Comparison of ENCODE assay signal across 13 cellular contexts in genomic region chr17:45240905-45241314, GRCh38. TPM values are rescaled to one million over a fixed set of nuclear protein-coding genes. Genes with fewer than 3 reads are reported as not detected.
A peak's percentile ranks its signal among the peaks of the same experiment; 100 is the strongest.
DNase-seq lines count a peak whose midpoint lies in the region; TF ChIP-seq lines count a peak whose summit lies in the region.
"Had no signal": no experiment of that assay in that cellular context is flagged by ENCODE, and none has a peak within 500 bp of the region (broad histone marks: within the 10 kb centered on the region; RNA-seq: fewer than 3 reads in every experiment).

No MANE protein-coding gene starts in this region.

- H3K4me1 ChIP-seq in CD4-positive, alpha-beta memory T cell (ENCODE audit: insufficient read depth, low read length), result peaks cover 33% of the 10 kb centered on the region
- H3K4me1 ChIP-seq in neuronal stem cell (ENCODE audit: control insufficient read depth in 2 of 2, insufficient read depth in 1 of 2, low read depth in 1 of 2, low read length in 2 of 2), result peaks cover 0 to 10% of the 10 kb centered on the region in 2 donors

- no peak for DNase-seq in CD4-positive, alpha-beta memory T cell
- no peak for DNase-seq in LNCaP clone FGC (ENCODE audit: low read depth)
- DNase-seq in epithelial cell of esophagus (ENCODE audit: low read depth), result peak; percentile 27
- no peak for DNase-seq in neuronal stem cell (ENCODE audit: low spot score)
- no peak for DNase-seq in COR-L47 (lab: John Stamatoyannopoulos, UW)
- no peak for DNase-seq in NOMO-1 (lab: John Stamatoyannopoulos, UW; ENCODE audit: unreplicated experiment in 2 of 2)
- no peak for DNase-seq in foreskin fibroblast
- no peak for DNase-seq in T-helper 1 cell
- DNase-seq: PC-3; stimulated activated CD4-positive, alpha-beta T cell treated with anti-CD3 and anti-CD28 coated beads, Interleukin-4, amount 100 ng/mL, for 1 hour had no signal

- WGBS in neuronal stem cell (ENCODE audit: extremely low coverage in 2 of 2, insufficient read length in 2 of 2, insufficient replicate concordance in 1 of 2), 2 donors, result no CpG with 5 or more reads among the region's 21 CpGs

- H3K14ac ChIP-seq in neuronal stem cell (ENCODE audit: low read length), result peak overlapping the region; percentile 22

- peak overlapping the region; percentile 96 for H3K18ac ChIP-seq in neuronal stem cell (ENCODE audit: low read length)

- H3K4me3 ChIP-seq in CD4-positive, alpha-beta memory T cell (ENCODE audit: low read length in 2 of 2), result no peak overlapping the region
- H3K4me3 ChIP-seq in LNCaP clone FGC (ENCODE audit: low read depth, low read length) (peak overlapping the region; percentile 21; the same call in 1 of the 2 replicates), epithelial cell of esophagus (ENCODE audit: low read length) (peak overlapping the region; percentile 45), neuronal stem cell (ENCODE audit: low read length in 2 of 2) (peak overlapping the region in 1 of 2 donors; percentile 90), foreskin fibroblast (ENCODE audit: low read depth in 1 of 2, low read length in 2 of 2) (no peak overlapping the region)

- H3K27me3 Mint-ChIP-seq in CD4-positive, alpha-beta memory T cell, result no peaks in the 10 kb centered on the region
- H3K27me3 Mint-ChIP-seq: dendritic cell treated with granulocyte-macrophage colony-stimulating factor and Interleukin-4, amounts not matched to agents 40 ng/mL and 50 ng/mL, for 4 days had no signal

- intact Hi-C loops in CD4-positive, alpha-beta memory T cell (cut with micrococcal nuclease), result no loop called here

- peak overlapping the region; percentile 82 for H2BK15ac ChIP-seq in neuronal stem cell (ENCODE audit: low read length)

- peak overlapping the region; percentile 12 for H3K23ac ChIP-seq in neuronal stem cell (ENCODE audit: low read depth, low read length, poor library complexity)

- POLR2A ChIA-PET in CD4-positive, alpha-beta memory T cell (lab: Charles Lee; ENCODE audit: partially characterized antibody), result interaction anchor here (30.3 kb wide), 1 partner anchor 15 kb away, joined by 1143 read pairs; the partner anchor contains the start of gene FMNL1

- H3K4me1 Mint-ChIP-seq in CD4-positive, alpha-beta memory T cell, result peaks cover 11 to 43% (median 28%) of the 10 kb centered on the region in 4 donors

- H3K79me1 ChIP-seq in neuronal stem cell (ENCODE audit: low read depth, low read length), result peaks cover 2% of the 10 kb centered on the region

- H3K9me3 Mint-ChIP-seq in CD4-positive, alpha-beta memory T cell, result no peaks in the 10 kb centered on the region
- H3K9me3 Mint-ChIP-seq: dendritic cell treated with granulocyte-macrophage colony-stimulating factor and Interleukin-4, amounts not matched to agents 40 ng/mL and 50 ng/mL, for 4 days had no signal

- H4K8ac ChIP-seq in neuronal stem cell (ENCODE audit: low read depth, low read length), result peak overlapping the region; percentile 25

- no peak for TF ChIP-seq CTCF in LNCaP clone FGC (IDR thresholded peaks at IDR 0.05; ENCODE audit: control insufficient read depth, extremely low read depth, insufficient read depth)
- no peak for TF ChIP-seq CTCF in epithelial cell of esophagus (IDR thresholded peaks at IDR 0.05; ENCODE audit: insufficient read depth, low read depth, low read length, missing control alignments)
- no peak for TF ChIP-seq CTCF in foreskin fibroblast (IDR thresholded peaks at IDR 0.05; ENCODE audit: low read depth, low read length)

- no peak overlapping the region for H3K4ac ChIP-seq in neuronal stem cell (ENCODE audit: low read length)

- no peak overlapping the region for H3K4me3 Mint-ChIP-seq in CD4-positive, alpha-beta memory T cell
- H3K4me3 Mint-ChIP-seq: dendritic cell treated with granulocyte-macrophage colony-stimulating factor and Interleukin-4, amounts not matched to agents 40 ng/mL and 50 ng/mL, for 4 days had no signal

- peaks cover 47 to 70% of the 10 kb centered on the region in 2 donors for H3K36me3 Mint-ChIP-seq in CD4-positive, alpha-beta memory T cell

- peak overlapping the region; percentile 76 for H2AFZ ChIP-seq in neuronal stem cell (ENCODE audit: low read length)

- H3K4me2 ChIP-seq in neuronal stem cell (ENCODE audit: insufficient read depth, low read length, poor library complexity, severe bottlenecking), result peak overlapping the region; percentile 99

- peaks cover 94% of the 10 kb centered on the region for H3K36me3 ChIP-seq in CD4-positive, alpha-beta memory T cell (ENCODE audit: insufficient read depth, low read length)
- H3K36me3 ChIP-seq in neuronal stem cell (replicated peaks in 1 of 2; ENCODE audit: control insufficient read depth in 2 of 2, insufficient read depth in 2 of 2, low read length in 2 of 2), result no peaks in the 10 kb centered on the region

- CTCF ChIA-PET in CD4-positive, alpha-beta memory T cell (lab: Charles Lee; ENCODE audit: partially characterized antibody), result interaction anchor here (1.1 kb wide), 1 partner anchor 92 kb away, joined by 3 read pairs; no protein-coding TSS in a partner anchor

- peak overlapping the region; percentile 10 for H3K27ac ChIP-seq in CD4-positive, alpha-beta memory T cell (ENCODE audit: low read depth, low read length)
- no peak overlapping the region for H3K27ac ChIP-seq in neuronal stem cell (replicated peaks; ENCODE audit: low read length)
- H3K27ac ChIP-seq: neutrophil, testis had no signal

- no peak overlapping the region for H2BK12ac ChIP-seq in neuronal stem cell (ENCODE audit: low read length)

- H3K27ac Mint-ChIP-seq in CD4-positive, alpha-beta memory T cell, result peak overlapping the region in 3 of 7 donors; percentile 41 to 84 (median 66)
- H3K27ac Mint-ChIP-seq: dendritic cell treated with granulocyte-macrophage colony-stimulating factor and Interleukin-4, amounts not matched to agents 40 ng/mL and 50 ng/mL, for 4 days had no signal

- no peaks in the 10 kb centered on the region for H3K9me3 ChIP-seq in CD4-positive, alpha-beta memory T cell (ENCODE audit: control insufficient read depth in 1 of 2, low read length in 2 of 2)
- no peaks in the 10 kb centered on the region for H3K9me3 ChIP-seq in neuronal stem cell (replicated peaks in 1 of 2; ENCODE audit: control insufficient read depth in 2 of 2, insufficient read depth in 1 of 2, low read depth in 1 of 2, low read length in 2 of 2)
- H3K9me3 ChIP-seq: testis had no signal

- H2AK5ac ChIP-seq in neuronal stem cell (ENCODE audit: low read depth, low read length), result peak overlapping the region; percentile 91

- H3K9ac ChIP-seq in neuronal stem cell (ENCODE audit: low read depth, low read length, poor library complexity), result peak overlapping the region; percentile 87

- no peak overlapping the region for H2BK120ac ChIP-seq in neuronal stem cell (ENCODE audit: low read depth, low read length)

- H4K91ac ChIP-seq in neuronal stem cell (ENCODE audit: low read depth, low read length, poor library complexity), result no peak overlapping the region

- no peaks in the 10 kb centered on the region for H3K27me3 ChIP-seq in CD4-positive, alpha-beta memory T cell (ENCODE audit: insufficient read depth, low read length)
- H3K27me3 ChIP-seq in neuronal stem cell (ENCODE audit: control insufficient read depth in 3 of 3, insufficient read depth in 3 of 3, low read depth in 1 of 3, low read length in 3 of 3), result peaks cover 0 to 93% (median 10%) of the 10 kb centered on the region in 3 experiments
- H3K27me3 ChIP-seq: neutrophil, testis had no signal

- peak overlapping the region; percentile 49 for H2BK5ac ChIP-seq in neuronal stem cell (ENCODE audit: low read length)

RNA-seq across cellular contexts. Expression of gene FMNL1, which starts 19.2 kb away (rescaled TPM):
- 100 to 1,000 TPM; 403 to 405 TPM for total RNA-seq in CD4-positive, alpha-beta memory T cell
- polyA plus RNA-seq in CD4-positive, alpha-beta memory T cell, result 10 to 100 TPM in 1 of 2 donors, 1 to 10 TPM in 1; 8.1 to 64.4 TPM
- polyA plus RNA-seq in neuronal stem cell (2013, experiment 1 of 2), result 2.8 TPM
- polyA plus RNA-seq in neuronal stem cell (2013, experiment 2 of 2), result 2.9 TPM

RNA-seq across cellular contexts. Expression of gene SPATA32, which starts 21.0 kb away (rescaled TPM):
- under 1 TPM; 0.22 to 0.41 TPM for total RNA-seq in CD4-positive, alpha-beta memory T cell
- under 1 TPM; 0.25 to 0.49 TPM for polyA plus RNA-seq in CD4-positive, alpha-beta memory T cell
- polyA plus RNA-seq in neuronal stem cell (2013, experiment 1 of 2), result 0.04 TPM
- polyA plus RNA-seq in neuronal stem cell (2013, experiment 2 of 2), result 0.01 TPM
- total RNA-seq: PC-3 had no signal

Comparison
In these comparisons a context has a peak if more than half of its experiments do, and no peak if none do; other contexts are left out.
1. H3K4me3 ChIP-seq: peak in LNCaP clone FGC (single experiment) and epithelial cell of esophagus (single experiment); none in CD4-positive, alpha-beta memory T cell (0 of 2) and foreskin fibroblast (0 of 2).